33 cellular contexts compared by ENCODE assay signal in genomic region chr7:38678342-38679054, GRCh38. TPM values are rescaled to one million over a fixed set of nuclear protein-coding genes. Genes with fewer than 3 reads are reported as not detected.
"Had no signal": no experiment of that assay in that cellular context is flagged by ENCODE, and none has a peak within 500 bp of the region (broad histone marks: within the 10 kb centered on the region; RNA-seq: fewer than 3 reads in every experiment).

No MANE protein-coding gene starts in this region.

- H3K4me1 ChIP-seq: adrenal gland, body of pancreas, esophagus squamous epithelium had no signal

- H3K36me3 ChIP-seq: adrenal gland, esophagus squamous epithelium, gastroesophageal sphincter had no signal

- H3K27ac Mint-ChIP-seq: activated CD4-positive, alpha-beta memory T cell treated with anti-CD3 and anti-CD28 coated beads for 36 hours; activated CD4-positive, alpha-beta T cell treated with anti-CD3 and anti-CD28 coated beads for 36 hours; activated CD4-positive, alpha-beta T cell treated with anti-CD3 and anti-CD28 coated beads, Interleukin-2, amount 10 ng/mL, durations not matched to agents 24 days and 14 days; activated CD8-positive, alpha-beta memory T cell treated with anti-CD3 and anti-CD28 coated beads, Interleukin-2, amount 10 ng/mL, durations not matched to agents 7 days and 5 days; activated CD8-positive, alpha-beta T cell treated with anti-CD3 and anti-CD28 coated beads, Interleukin-2, amount 10 ng/mL, durations not matched to agents 7 days and 5 days; activated naive CD4-positive, alpha-beta T cell treated with anti-CD3 and anti-CD28 coated beads for 36 hours; activated naive CD4-positive, alpha-beta T cell treated with anti-CD3 and anti-CD28 coated beads, Interleukin-2, amount 50 U/mL, for 24 hours; activated naive CD8-positive, alpha-beta T cell treated with anti-CD3 and anti-CD28 coated beads for 36 hours; activated naive CD8-positive, alpha-beta T cell treated with anti-CD3 and anti-CD28 coated beads, Interleukin-2, amount 50 U/mL, for 24 hours; activated T-helper 1 cell treated with anti-CD3 and anti-CD28 coated beads, Interleukin-12 subunit alpha, Interleukin-12 subunit beta, Interleukin-2, Interleukin-4 antibody, amounts not matched to agents 30 ng/mL and 10 ng/mL and 1 ng/mL, durations not matched to agents 14 hours and 24 hours and 36 hours; activated T-helper 2 cell treated with anti-CD3 and anti-CD28 coated beads, Interferon-gamma antibody, Interleukin-2, Interleukin-4, amounts not matched to agents 10 μg/mL and 5 μg/mL and 100 μg/mL, durations not matched to agents 14 hours and 24 hours and 36 hours had no signal

- DNase-seq: activated CD4-positive, alpha-beta memory T cell treated with anti-CD3 and anti-CD28 coated beads for 36 hours; activated CD4-positive, alpha-beta T cell treated with anti-CD3 and anti-CD28 coated beads for 36 hours; activated CD4-positive, alpha-beta T cell treated with anti-CD3 and anti-CD28 coated beads, Interleukin-2, amount 10 ng/mL, durations not matched to agents 24 days and 14 days; activated CD4-positive, CD25-positive, alpha-beta regulatory T cell; activated CD4-positive, CD25-positive, alpha-beta regulatory T cell treated with anti-CD3 and anti-CD28 coated beads, Interleukin-2, amount 50 U/mL, for 72 hours; activated CD8-positive, alpha-beta memory T cell treated with anti-CD3 and anti-CD28 coated beads, Interleukin-2, amount 10 ng/mL, durations not matched to agents 7 days and 5 days; activated CD8-positive, alpha-beta memory T cell treated with anti-CD3 and anti-CD28 coated beads, Interleukin-2, amount 50 U/mL, for 4 hours; activated CD8-positive, alpha-beta T cell treated with anti-CD3 and anti-CD28 coated beads, Interleukin-2, amount 10 ng/mL, durations not matched to agents 7 days and 5 days; activated effector memory CD4-positive, alpha-beta T cell treated with anti-CD3 and anti-CD28 coated beads, Interleukin-2, amount 50 U/mL, for 16 hours; activated naive CD4-positive, alpha-beta T cell treated with anti-CD3 and anti-CD28 coated beads for 36 hours; activated naive CD8-positive, alpha-beta T cell treated with anti-CD3 and anti-CD28 coated beads for 36 hours; activated naive CD8-positive, alpha-beta T cell treated with anti-CD3 and anti-CD28 coated beads, Interleukin-2, amount 50 U/mL, for 24 hours; activated T-cell treated with anti-CD3 and anti-CD28 coated beads, Interleukin-2, amount 50 U/mL, for 1 hour; activated T-cell treated with anti-CD3 and anti-CD28 coated beads, Interleukin-2, amount 50 U/mL, for 48 hours; adrenal gland; amygdala; aorta; body of pancreas; caudate nucleus; cortex of kidney; dermis blood vessel endothelial cell; effector CD4-positive, alpha-beta T cell; effector memory CD8-positive, alpha-beta T cell; erythroblast; esophagus squamous epithelium; foreskin melanocyte; T-helper 2 cell had no signal

- H3K36me3 Mint-ChIP-seq: activated CD4-positive, alpha-beta memory T cell treated with anti-CD3 and anti-CD28 coated beads for 36 hours; activated CD8-positive, alpha-beta memory T cell treated with anti-CD3 and anti-CD28 coated beads, Interleukin-2, amount 10 ng/mL, durations not matched to agents 7 days and 5 days; activated naive CD4-positive, alpha-beta T cell treated with anti-CD3 and anti-CD28 coated beads, Interleukin-2, amount 50 U/mL, for 24 hours had no signal

- H3K4me3 ChIP-seq: adrenal gland, body of pancreas, esophagus squamous epithelium, gastroesophageal sphincter had no signal

- H3K4me3 Mint-ChIP-seq: activated CD4-positive, alpha-beta memory T cell treated with anti-CD3 and anti-CD28 coated beads for 36 hours; activated CD4-positive, alpha-beta T cell treated with anti-CD3 and anti-CD28 coated beads for 36 hours; activated CD4-positive, alpha-beta T cell treated with anti-CD3 and anti-CD28 coated beads, Interleukin-2, amount 10 ng/mL, durations not matched to agents 24 days and 14 days; activated CD8-positive, alpha-beta memory T cell treated with anti-CD3 and anti-CD28 coated beads, Interleukin-2, amount 10 ng/mL, durations not matched to agents 7 days and 5 days; activated CD8-positive, alpha-beta T cell treated with anti-CD3 and anti-CD28 coated beads, Interleukin-2, amount 10 ng/mL, durations not matched to agents 7 days and 5 days; activated naive CD4-positive, alpha-beta T cell treated with anti-CD3 and anti-CD28 coated beads for 36 hours; activated naive CD4-positive, alpha-beta T cell treated with anti-CD3 and anti-CD28 coated beads, Interleukin-2, amount 50 U/mL, for 24 hours; activated naive CD8-positive, alpha-beta T cell treated with anti-CD3 and anti-CD28 coated beads for 36 hours; activated naive CD8-positive, alpha-beta T cell treated with anti-CD3 and anti-CD28 coated beads, Interleukin-2, amount 50 U/mL, for 24 hours; activated T-helper 1 cell treated with anti-CD3 and anti-CD28 coated beads, Interleukin-12 subunit alpha, Interleukin-12 subunit beta, Interleukin-2, Interleukin-4 antibody, amounts not matched to agents 30 ng/mL and 10 ng/mL and 1 ng/mL, durations not matched to agents 14 hours and 24 hours and 36 hours; effector memory CD8-positive, alpha-beta T cell had no signal

- H3K9me3 Mint-ChIP-seq: activated CD4-positive, alpha-beta memory T cell treated with anti-CD3 and anti-CD28 coated beads for 36 hours; activated CD4-positive, alpha-beta T cell treated with anti-CD3 and anti-CD28 coated beads, Interleukin-2, amount 10 ng/mL, durations not matched to agents 24 days and 14 days; activated naive CD4-positive, alpha-beta T cell treated with anti-CD3 and anti-CD28 coated beads for 36 hours; activated naive CD4-positive, alpha-beta T cell treated with anti-CD3 and anti-CD28 coated beads, Interleukin-2, amount 50 U/mL, for 24 hours; activated naive CD8-positive, alpha-beta T cell treated with anti-CD3 and anti-CD28 coated beads for 36 hours; activated naive CD8-positive, alpha-beta T cell treated with anti-CD3 and anti-CD28 coated beads, Interleukin-2, amount 50 U/mL, for 24 hours; activated T-helper 1 cell treated with anti-CD3 and anti-CD28 coated beads, Interleukin-12 subunit alpha, Interleukin-12 subunit beta, Interleukin-2, Interleukin-4 antibody, amounts not matched to agents 30 ng/mL and 10 ng/mL and 1 ng/mL, durations not matched to agents 14 hours and 24 hours and 36 hours; activated T-helper 2 cell treated with anti-CD3 and anti-CD28 coated beads, Interferon-gamma antibody, Interleukin-2, Interleukin-4, amounts not matched to agents 10 μg/mL and 5 μg/mL and 100 μg/mL, durations not matched to agents 14 hours and 24 hours and 36 hours; effector memory CD8-positive, alpha-beta T cell had no signal

- H3K27me3 ChIP-seq: adrenal gland, body of pancreas, esophagus squamous epithelium, gastroesophageal sphincter had no signal

- H3K4me1 Mint-ChIP-seq: activated CD4-positive, alpha-beta T cell treated with anti-CD3 and anti-CD28 coated beads for 36 hours; activated CD4-positive, alpha-beta T cell treated with anti-CD3 and anti-CD28 coated beads, Interleukin-2, amount 10 ng/mL, durations not matched to agents 24 days and 14 days; activated CD8-positive, alpha-beta memory T cell treated with anti-CD3 and anti-CD28 coated beads, Interleukin-2, amount 10 ng/mL, durations not matched to agents 7 days and 5 days; activated naive CD4-positive, alpha-beta T cell treated with anti-CD3 and anti-CD28 coated beads, Interleukin-2, amount 50 U/mL, for 24 hours; activated naive CD8-positive, alpha-beta T cell treated with anti-CD3 and anti-CD28 coated beads for 36 hours; activated naive CD8-positive, alpha-beta T cell treated with anti-CD3 and anti-CD28 coated beads, Interleukin-2, amount 50 U/mL, for 24 hours had no signal

- H3K27me3 Mint-ChIP-seq: activated CD4-positive, alpha-beta memory T cell treated with anti-CD3 and anti-CD28 coated beads for 36 hours; activated naive CD4-positive, alpha-beta T cell treated with anti-CD3 and anti-CD28 coated beads, Interleukin-2, amount 50 U/mL, for 24 hours; activated naive CD8-positive, alpha-beta T cell treated with anti-CD3 and anti-CD28 coated beads for 36 hours; activated naive CD8-positive, alpha-beta T cell treated with anti-CD3 and anti-CD28 coated beads, Interleukin-2, amount 50 U/mL, for 24 hours had no signal

- ATAC-seq: activated CD4-positive, alpha-beta T cell treated with anti-CD3 and anti-CD28 coated beads for 36 hours; activated CD8-positive, alpha-beta memory T cell treated with anti-CD3 and anti-CD28 coated beads, Interleukin-2, amount 10 ng/mL, durations not matched to agents 7 days and 5 days; activated CD8-positive, alpha-beta T cell treated with anti-CD3 and anti-CD28 coated beads, Interleukin-2, amount 10 ng/mL, durations not matched to agents 7 days and 5 days; activated naive CD8-positive, alpha-beta T cell treated with anti-CD3 and anti-CD28 coated beads, Interleukin-2, amount 50 U/mL, for 24 hours; body of pancreas; effector memory CD8-positive, alpha-beta T cell; gastroesophageal sphincter had no signal

- H3K9me3 ChIP-seq: adrenal gland, body of pancreas, esophagus squamous epithelium had no signal

- H3K27ac ChIP-seq: adrenal gland, body of pancreas, esophagus squamous epithelium, gastroesophageal sphincter had no signal

RNA-seq across cellular contexts. Expression of gene AMPH, which starts 47.3 kb away (rescaled TPM):
- total RNA-seq: activated CD4-positive, alpha-beta memory T cell treated with anti-CD3 and anti-CD28 coated beads for 36 hours; activated CD4-positive, alpha-beta T cell treated with anti-CD3 and anti-CD28 coated beads, Interleukin-2, amount 10 ng/mL, durations not matched to agents 24 days and 14 days; activated CD8-positive, alpha-beta memory T cell treated with anti-CD3 and anti-CD28 coated beads for 36 hours; activated CD8-positive, alpha-beta memory T cell treated with anti-CD3 and anti-CD28 coated beads, Interleukin-2, amount 10 ng/mL, durations not matched to agents 7 days and 5 days; activated CD8-positive, alpha-beta T cell treated with anti-CD3 and anti-CD28 coated beads, Interleukin-2, amount 10 ng/mL, durations not matched to agents 7 days and 5 days; activated naive CD8-positive, alpha-beta T cell treated with anti-CD3 and anti-CD28 coated beads for 36 hours; activated T-helper 1 cell treated with anti-CD3 and anti-CD28 coated beads, Interleukin-12 subunit alpha, Interleukin-12 subunit beta, Interleukin-2, Interleukin-4 antibody, amounts not matched to agents 30 ng/mL and 10 ng/mL and 1 ng/mL, durations not matched to agents 14 hours and 24 hours and 36 hours; dermis blood vessel endothelial cell; T-helper 1 cell treated with Interleukin-12 subunit alpha and Interleukin-12 subunit beta and Interleukin-4 antibody, amounts not matched to agents 30 ng/mL and 1 ng/mL, for 36 hours had no signal
